In the genomic region with DNA sequence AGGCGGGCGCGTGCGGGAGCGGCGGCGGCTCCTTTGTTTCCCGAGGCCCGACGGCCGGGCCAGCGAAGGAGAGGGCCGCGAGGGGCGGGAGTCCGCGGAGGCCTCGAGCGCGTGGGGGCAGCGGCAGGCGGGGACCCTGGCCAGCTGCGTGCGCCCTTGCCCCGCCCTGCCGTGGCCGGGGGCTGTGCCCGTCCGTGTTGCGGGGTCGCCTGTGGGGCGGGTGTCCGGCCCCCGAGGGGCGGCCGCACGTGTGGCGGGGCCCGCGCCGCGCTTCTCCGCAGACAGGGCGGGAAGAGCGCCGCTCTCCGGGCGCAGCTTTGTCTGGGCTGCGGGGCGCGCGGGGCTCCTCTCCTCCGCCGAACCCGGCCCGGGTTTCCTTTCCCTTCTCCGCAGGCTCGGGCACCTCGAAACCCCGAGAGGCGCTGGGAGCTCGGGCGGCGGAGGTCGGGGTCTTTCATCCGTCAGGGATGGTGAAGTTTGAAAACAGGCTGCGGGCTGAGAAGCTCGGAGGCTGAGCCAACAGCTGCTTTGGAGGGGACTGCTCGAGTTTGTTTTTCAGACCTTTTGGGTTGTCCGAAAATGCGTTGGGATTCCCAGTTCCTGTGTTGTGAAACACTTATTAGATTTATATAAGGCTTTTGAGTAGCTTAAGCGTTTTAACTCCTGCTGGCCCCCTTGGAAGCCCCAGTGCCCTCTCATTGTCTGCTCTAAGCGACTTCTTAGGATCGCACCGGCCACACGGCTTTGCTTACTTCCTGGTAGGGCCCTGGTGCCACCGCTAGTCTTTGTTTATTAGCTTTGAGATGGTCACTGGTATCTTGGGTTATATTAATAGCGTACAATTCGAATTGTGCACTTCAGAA, we compare ENCODE assay signal across 9 cellular contexts. TPM values are rescaled to one million over a fixed set of nuclear protein-coding genes. Genes with fewer than 3 reads are reported as not detected.
DNase-seq lines count a peak whose midpoint lies in the region; ATAC-seq, FAIRE-seq and TF ChIP-seq lines count a peak whose summit lies in the region.
"Had no signal": no experiment of that assay in that cellular context is flagged by ENCODE, and none has a peak within 500 bp of the region (broad histone marks: within the 10 kb centered on the region; RNA-seq: fewer than 3 reads in every experiment).

No MANE protein-coding gene starts in this region.

- POLR2A ChIA-PET in H1 (lab: Charles Lee; ENCODE audit: partially characterized antibody), result interaction anchor here (0.6 to 2.1 kb wide), 12 partner anchors 8 to 95 kb away, joined by 3 to 11 read pairs (median 3); no protein-coding TSS in a partner anchor

- no peak overlapping the region for H2BK5ac ChIP-seq in H1 (ENCODE audit: low read depth, low read length)

- no peak overlapping the region for H4K91ac ChIP-seq in H1 (replicated peaks; ENCODE audit: insufficient read length, low read length)

- no peak overlapping the region for H3K27ac ChIP-seq in H1 (ENCODE audit: low read depth, low read length)
- H3K27ac ChIP-seq in stomach, result peak overlapping the region; percentile 96 to 100 (median 98)

- no peaks in the 10 kb centered on the region for H3K9me3 ChIP-seq in H1 (ENCODE audit: insufficient read depth in 2 of 2, low read depth in 1 of 2, low read length in 1 of 2)
- no peaks in the 10 kb centered on the region for H3K9me3 ChIP-seq in stomach

- no peak overlapping the region for H2AK5ac ChIP-seq in H1 (ENCODE audit: low read depth, low read length)

- H3K9ac ChIP-seq in H1 (replicated peaks in 1 of 4; ENCODE audit: extremely low read depth in 1 of 4, low read depth in 3 of 4, low read length in 3 of 4), result peak overlapping the region; percentile 25 to 73 (median 50); a peak in 6 of 7 replicates

- H3K14ac ChIP-seq in H1 (ENCODE audit: insufficient read length), result no peak overlapping the region

- no peaks in the 10 kb centered on the region for H3K27me3 Mint-ChIP-seq in memory B cell

- H3K27me3 ChIP-seq in H1 (replicated peaks in 1 of 4; ENCODE audit: control insufficient read depth in 3 of 4, extremely low read depth in 1 of 4, insufficient read depth in 3 of 4, low read length in 3 of 4) (peaks cover 26 to 69% (median 57%) of the 10 kb centered on the region in 4 experiments), stomach (no peaks in the 10 kb centered on the region)

- H3K23me2 ChIP-seq in H1 (ENCODE audit: low read depth, low read length), result peaks cover 14% of the 10 kb centered on the region

- CTCF ChIA-PET in H1 (lab: Charles Lee; ENCODE audit: partially characterized antibody), result interaction anchor here (0.7 to 4.1 kb wide), 22 partner anchors 9 to 211 kb away, joined by 3 to 20 read pairs (median 4); a partner anchor contains a TSS

- peaks cover 57% of the 10 kb centered on the region for H3K4me1 Mint-ChIP-seq in memory B cell

- H3K9me3 Mint-ChIP-seq in memory B cell, result no peaks in the 10 kb centered on the region

- H4K8ac ChIP-seq in H1 (ENCODE audit: extremely low read depth, insufficient read depth, low read length), result peak overlapping the region; percentile 94

- H2BK15ac ChIP-seq in H1 (ENCODE audit: low read length), result no peak overlapping the region

- H4K20me1 ChIP-seq in H1 (replicated peaks in 1 of 2; ENCODE audit: control insufficient read depth in 1 of 2, insufficient read depth in 2 of 2, low read length in 2 of 2), result peaks cover 2 to 13% of the 10 kb centered on the region in 2 experiments

- H3K4me1 ChIP-seq in H1 (replicated peaks in 1 of 4; ENCODE audit: control insufficient read depth in 3 of 4, insufficient read depth in 4 of 4, low read length in 3 of 4), result peaks cover 7 to 16% (median 12%) of the 10 kb centered on the region in 4 experiments
- peaks cover 63 to 86% (median 79%) of the 10 kb centered on the region in 4 donors for H3K4me1 ChIP-seq in stomach

- H3K36me3 ChIP-seq in H1 (ENCODE audit: control insufficient read depth in 2 of 4, insufficient read depth in 4 of 4, low read length in 3 of 4) (no peaks in the 10 kb centered on the region), stomach (no peaks in the 10 kb centered on the region)

- no peak overlapping the region for H2BK120ac ChIP-seq in H1 (replicated peaks; ENCODE audit: low read depth, low read length)

- H2BK20ac ChIP-seq in H1 (ENCODE audit: low read length), result no peak overlapping the region

- TF ChIP-seq EP300 in H1 (IDR thresholded peaks at IDR 0.05; ENCODE audit: borderline replicate concordance in 1 of 2, low read depth in 2 of 2, low read length in 2 of 2) (no peak), stomach (IDR thresholded peaks at IDR 0.05) (no peak)

- H3K4me2 ChIP-seq in H1 (ENCODE audit: insufficient read depth in 1 of 2, low read depth in 2 of 2, low read length in 2 of 2), result peak overlapping the region; percentile 69 to 84

- H4K5ac ChIP-seq in H1 (ENCODE audit: insufficient read length, low read depth, low read length), result no peak overlapping the region

- H2AFZ ChIP-seq in H1 (ENCODE audit: low read length), result no peak overlapping the region

- WGBS in H1 (ENCODE audit: extremely low coverage in 1 of 2, insufficient coverage in 1 of 2, insufficient read length in 1 of 2, insufficient replicate concordance in 2 of 2, low coverage in 1 of 2, low lambda C conversion rate in 2 of 2, missing lambda C conversion rate in 1 of 2), 2 experiments, result 3% methylated on average over 42 of the region's 79 CpGs; no CpG with 5 or more reads in 1 of the 2 experiments
- WGBS in stomach, 5 donors, result 0 to 1% (median 0%) methylated on average over 21 to 79 of the region's 79 CpGs

- DNase-seq in NCI-H2081 (lab: John Stamatoyannopoulos, UW), result peak; percentile 50 to 58
- DNase-seq in NCI-H2081 treated with DMSO at 0.1 percent for 48 hours (lab: John Stamatoyannopoulos, UW), result no peak
- DNase-seq in NCI-H2171 treated with DMSO at 0.1 percent for 48 hours (lab: John Stamatoyannopoulos, UW), result peak; percentile 67
- DNase-seq in activated CD4-positive, alpha-beta T cell treated with anti-CD3 and anti-CD28 coated beads, Interleukin-2, amount 50 U/mL, for 1 hour, result peak; percentile 43
- DNase-seq in H1 (ENCODE audit: low read depth in 1 of 2, low spot score in 2 of 2), result peak in 1 of 2 experiments; percentile 74
- peak; percentile 45 to 63 for DNase-seq in memory B cell (ENCODE audit: low spot score in 2 of 2)
- DNase-seq in stomach, result peak; percentile 77

- H3K27ac Mint-ChIP-seq in memory B cell, result peak overlapping the region; percentile 90

- H3K79me1 ChIP-seq in H1 (ENCODE audit: low read depth, low read length), result no peaks in the 10 kb centered on the region

- no peak; a peak in 2 of 4 replicates for TF ChIP-seq RAD21 in H1 (IDR thresholded peaks at IDR 0.05 in 1 of 2, conservative IDR thresholded peaks at IDR 0.05 in 1 of 2; ENCODE audit: low read depth in 2 of 2, low read length in 2 of 2)

- no peak for FAIRE-seq in H1 (lab: Jason Lieb, UNC)
- FAIRE-seq: G401.6 had no signal

- H3K4ac ChIP-seq in H1 (replicated peaks; ENCODE audit: insufficient read length, low read depth, low read length), result no peak overlapping the region

- TF ChIP-seq CTCF in H1 (IDR thresholded peaks at IDR 0.05; ENCODE audit: control extremely low read depth in 1 of 3, insufficient read depth in 1 of 3, low read depth in 1 of 3, low read length in 3 of 3), result peak in 1 of 3 experiments; percentile 18; a peak in 1 of 4 replicates
- peak in 2 of 7 experiments; percentile 44 to 45 for TF ChIP-seq CTCF in stomach (IDR thresholded peaks at IDR 0.05)

- no peak for TF ChIP-seq POLR2A in H1 (IDR thresholded peaks at IDR 0.05; ENCODE audit: control extremely low read depth in 1 of 2, low read depth in 2 of 2, low read length in 2 of 2)
- TF ChIP-seq POLR2A in stomach (IDR thresholded peaks at IDR 0.05), result no peak

- peak overlapping the region; percentile 92 for H3K4me3 Mint-ChIP-seq in memory B cell

- H3K79me2 ChIP-seq in H1 (ENCODE audit: control insufficient read depth in 1 of 2, insufficient read depth in 2 of 2, low read length in 2 of 2), result peaks cover 0 to 43% of the 10 kb centered on the region in 2 experiments; a peak in 2 of 4 replicates

- no peak overlapping the region for H2BK12ac ChIP-seq in H1 (ENCODE audit: low read depth, low read length)

- no peak overlapping the region for H3K56ac ChIP-seq in H1 (replicated peaks; ENCODE audit: insufficient read length, low read depth, low read length)

- peak; percentile 22 for ATAC-seq in HG02642 (IDR thresholded peaks at IDR 0.05; ENCODE audit: poor library complexity, unreplicated experiment)
- ATAC-seq in memory B cell (ENCODE audit: low read depth), result peak; percentile 19

- intact Hi-C loops in stomach (cut with DNase I; ENCODE audit: low total_unique reads), result no loop called here

- no peak overlapping the region for H3K23ac ChIP-seq in H1 (ENCODE audit: insufficient read length)

- no peaks in the 10 kb centered on the region for H3K36me3 Mint-ChIP-seq in memory B cell

- H3K18ac ChIP-seq in H1 (ENCODE audit: extremely low read depth, low read length), result peak overlapping the region; percentile 72; the same call in 1 of the 2 replicates

- H3K4me3 ChIP-seq in H1 (ENCODE audit: extremely low read depth in 1 of 4, insufficient read depth in 2 of 4, low read depth in 3 of 4, low read length in 4 of 4) (peak overlapping the region; percentile 53 to 74 (median 62)), stomach (peak overlapping the region; percentile 82 to 88 (median 86))

TF ChIP-seq in H1, 55 proteins besides CTCF, POLR2A, EP300 and RAD21 (continues in another document):
- TF ChIP-seq TBP (IDR thresholded peaks at IDR 0.05; ENCODE audit: low read depth, low read length), result 0 out of 2 replicates have a peak, but pooled peaks have one; percentile 34
- TF ChIP-seq SAP30 (IDR thresholded peaks at IDR 0.05; ENCODE audit: insufficient read depth, insufficient replicate concordance, low read length), result peak; percentile 53
- TF ChIP-seq TAF7 (optimal IDR thresholded peaks at IDR 0.05; ENCODE audit: borderline replicate concordance, low read depth, low read length), result no peak
- peak; percentile 57 for TF ChIP-seq EZH2 (IDR thresholded peaks at IDR 0.05; ENCODE audit: low read depth, low read length, severe bottlenecking)
- no peak for TF ChIP-seq SRF (IDR thresholded peaks at IDR 0.05; ENCODE audit: low read depth, low read length)
- TF ChIP-seq RBBP5 (IDR thresholded peaks at IDR 0.05; ENCODE audit: borderline replicate concordance, low read depth, low read length), result peak; percentile 90; the same call in 1 of the 2 replicates
- TF ChIP-seq KDM4A (IDR thresholded peaks at IDR 0.05; ENCODE audit: low read depth, low read length, severe bottlenecking), result peak; percentile 78

RNA-seq across cellular contexts. Expression of a gene that starts 0.8 kb away (rescaled TPM):
- 10.8 and 15.5 TPM in 2 replicates for total RNA-seq in H1 (2021; fragmentation: NEBNext Ultra II Directional; extraction: Animal tissue kit (Norgen Biotek cat#: 25700))
- polyA plus RNA-seq in H1 (2011; rRNA removed) (10.0 and 16.2 TPM in 2 replicates), stomach (10 to 100 TPM; 20.8 to 27.3 (median 25.7) TPM)
- 6.9 TPM for polyA plus RNA-seq in H1 (2011; cell fraction: cytosol; rRNA removed)
- polyA plus RNA-seq in H1 (2011; cell fraction: nucleus; rRNA removed), result 16.9 TPM
- polyA plus RNA-seq in H1 (2012, experiment 1 of 2), result 17.5 to 23.1 TPM (median 18.6 TPM) in 4 replicates
- polyA plus RNA-seq in H1 (2012, experiment 2 of 2), result 4.9 TPM
- 7.8 TPM for polyA plus RNA-seq in H1 (2013, experiment 1 of 2)
- 6.8 TPM for polyA plus RNA-seq in H1 (2013, experiment 2 of 2)
- 12.4 and 29.6 TPM in 2 replicates for polyA minus RNA-seq in H1 (2011; rRNA and poly(A)+ RNA removed)
- 15.0 TPM for polyA minus RNA-seq in H1 (2011; cell fraction: cytosol; rRNA and poly(A)+ RNA removed)
- 33.1 TPM for polyA minus RNA-seq in H1 (2011; cell fraction: nucleus; rRNA and poly(A)+ RNA removed)
- 100 to 1,000 TPM in 2 of 5 donors, 10 to 100 TPM in 3; 10.5 to 174 (median 68.7) TPM for total RNA-seq in stomach
